Comparison of ENCODE assay signal across 18 cellular contexts in the genomic region with DNA sequence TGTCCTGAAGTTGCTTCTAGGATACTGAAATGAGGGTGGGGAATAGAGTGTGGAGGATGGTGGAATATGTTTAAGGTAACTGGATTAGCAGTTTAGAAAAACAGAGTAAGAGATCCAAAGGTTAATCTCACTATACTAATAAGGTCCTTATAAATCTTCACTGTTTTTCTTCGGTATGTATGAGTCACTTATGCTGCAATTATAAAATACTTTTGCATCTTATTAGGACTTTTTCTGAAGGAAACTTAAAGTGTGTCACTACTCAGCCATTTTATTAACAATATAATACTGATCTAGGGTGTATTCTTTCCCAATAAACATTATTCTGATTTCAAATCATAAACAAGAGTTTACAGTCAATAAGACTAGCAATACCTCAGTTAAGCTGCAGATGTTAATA.
"Had no signal": no experiment of that assay in that cellular context is flagged by ENCODE, and none has a peak within 500 bp of the region (broad histone marks: within the 10 kb centered on the region; RNA-seq: fewer than 3 reads in every experiment).

No MANE protein-coding gene starts in this region.

- H3K4me3 Mint-ChIP-seq: activated CD4-positive, alpha-beta T cell treated with anti-CD3 and anti-CD28 coated beads, Interleukin-2, amount 10 ng/mL, durations not matched to agents 7 days and 5 days; activated CD8-positive, alpha-beta T cell treated with anti-CD3 and anti-CD28 coated beads, Interleukin-2, amount 10 ng/mL, durations not matched to agents 7 days and 5 days; activated naive CD8-positive, alpha-beta T cell treated with anti-CD3 and anti-CD28 coated beads, Interleukin-2, amount 10 ng/mL, durations not matched to agents 7 days and 5 days; activated T-cell treated with anti-CD3 and anti-CD28 coated beads, Interleukin-2, amount 50 U/mL, for 24 hours; nephron progenitor cell; stimulated activated naive CD8-positive, alpha-beta T cell treated with anti-CD3 and anti-CD28 coated beads, Interleukin-15, Interleukin-2, amounts not matched to agents 100 ng/mL and 50 ng/mL, for 24 hours had no signal

- H3K4me1 ChIP-seq: foreskin keratinocyte had no signal

- H3K27me3 Mint-ChIP-seq: activated CD4-positive, alpha-beta T cell treated with anti-CD3 and anti-CD28 coated beads, Interleukin-2, amount 10 ng/mL, durations not matched to agents 7 days and 5 days; activated naive CD8-positive, alpha-beta T cell treated with anti-CD3 and anti-CD28 coated beads, Interleukin-2, amount 10 ng/mL, durations not matched to agents 7 days and 5 days; activated T-cell treated with anti-CD3 and anti-CD28 coated beads, Interleukin-2, amount 50 U/mL, for 24 hours; stimulated activated naive CD8-positive, alpha-beta T cell treated with anti-CD3 and anti-CD28 coated beads, Interleukin-15, Interleukin-2, amounts not matched to agents 100 ng/mL and 50 ng/mL, for 24 hours had no signal

- H3K36me3 Mint-ChIP-seq: activated naive CD8-positive, alpha-beta T cell treated with anti-CD3 and anti-CD28 coated beads, Interleukin-2, amount 10 ng/mL, durations not matched to agents 7 days and 5 days had no signal

- ATAC-seq: activated CD4-positive, CD25-positive, alpha-beta regulatory T cell treated with anti-CD3 and anti-CD28 coated beads, Interleukin-2, amount 50 U/mL, for 24 hours; activated CD8-positive, alpha-beta T cell treated with anti-CD3 and anti-CD28 coated beads, Interleukin-2, amount 10 ng/mL, durations not matched to agents 7 days and 5 days; esophagus mucosa; foreskin keratinocyte had no signal

- H3K27me3 ChIP-seq: foreskin keratinocyte had no signal

- H3K9me3 Mint-ChIP-seq: activated CD4-positive, alpha-beta T cell treated with anti-CD3 and anti-CD28 coated beads, Interleukin-2, amount 10 ng/mL, durations not matched to agents 7 days and 5 days; activated naive CD8-positive, alpha-beta T cell treated with anti-CD3 and anti-CD28 coated beads, Interleukin-2, amount 10 ng/mL, durations not matched to agents 7 days and 5 days; activated T-cell treated with anti-CD3 and anti-CD28 coated beads, Interleukin-2, amount 50 U/mL, for 24 hours; activated T-helper 2 cell treated with anti-CD3 and anti-CD28 coated beads, Interferon-gamma antibody, Interleukin-2, Interleukin-4, amounts not matched to agents 10 μg/mL and 5 μg/mL and 100 μg/mL, durations not matched to agents 14 hours and 24 hours and 36 hours; nephron progenitor cell; stimulated activated naive CD8-positive, alpha-beta T cell treated with anti-CD3 and anti-CD28 coated beads, Interleukin-15, Interleukin-2, amounts not matched to agents 100 ng/mL and 50 ng/mL, for 24 hours had no signal

- H3K27ac Mint-ChIP-seq: activated CD4-positive, alpha-beta T cell treated with anti-CD3 and anti-CD28 coated beads, Interleukin-2, amount 10 ng/mL, durations not matched to agents 7 days and 5 days; activated CD8-positive, alpha-beta T cell treated with anti-CD3 and anti-CD28 coated beads, Interleukin-2, amount 10 ng/mL, durations not matched to agents 7 days and 5 days; activated naive CD8-positive, alpha-beta T cell treated with anti-CD3 and anti-CD28 coated beads, Interleukin-2, amount 10 ng/mL, durations not matched to agents 7 days and 5 days; activated T-cell treated with anti-CD3 and anti-CD28 coated beads, Interleukin-2, amount 50 U/mL, for 24 hours; activated T-helper 2 cell treated with anti-CD3 and anti-CD28 coated beads, Interferon-gamma antibody, Interleukin-2, Interleukin-4, amounts not matched to agents 10 μg/mL and 5 μg/mL and 100 μg/mL, durations not matched to agents 14 hours and 24 hours and 36 hours; nephron progenitor cell; stimulated activated naive CD8-positive, alpha-beta T cell treated with anti-CD3 and anti-CD28 coated beads, Interleukin-15, Interleukin-2, amounts not matched to agents 100 ng/mL and 50 ng/mL, for 24 hours had no signal

- DNase-seq: activated CD4-positive, alpha-beta T cell treated with anti-CD3 and anti-CD28 coated beads, Interleukin-2, amount 10 ng/mL, durations not matched to agents 7 days and 5 days; activated CD8-positive, alpha-beta T cell treated with anti-CD3 and anti-CD28 coated beads, Interleukin-2, amount 10 ng/mL, durations not matched to agents 7 days and 5 days; activated naive CD4-positive, alpha-beta T cell treated with Interleukin-2 at 50 U/mL for 16 hours; activated naive CD8-positive, alpha-beta T cell treated with anti-CD3 and anti-CD28 coated beads, Interleukin-2, amount 10 ng/mL, durations not matched to agents 7 days and 5 days; activated T-cell treated with anti-CD3 and anti-CD28 coated beads, Interleukin-2, amount 50 U/mL, for 24 hours; anterior cingulate cortex; cerebellar nuclear complex; effector CD4-positive, alpha-beta T cell; foreskin keratinocyte; hypothalamus; nephron progenitor cell; nucleus accumbens; stimulated activated CD4-positive, alpha-beta T cell treated with anti-CD3 and anti-CD28 coated beads, Interleukin-2, amount 100 ng/mL, for 24 hours; trophoblast cell had no signal

- H3K27ac ChIP-seq: foreskin keratinocyte had no signal
